In genomic region chr13:30898721-30899188, GRCh38 we compare ENCODE assay signal across 11 cellular contexts. TPM values are rescaled to one million over a fixed set of nuclear protein-coding genes. Genes with fewer than 3 reads are reported as not detected.
A peak's percentile ranks its signal among the peaks of the same experiment; 100 is the strongest.
DNase-seq lines count a peak whose midpoint lies in the region; ATAC-seq, FAIRE-seq and TF ChIP-seq lines count a peak whose summit lies in the region.
"Had no signal": no experiment of that assay in that cellular context is flagged by ENCODE, and none has a peak within 500 bp of the region (broad histone marks: within the 10 kb centered on the region; RNA-seq: fewer than 3 reads in every experiment).

No MANE protein-coding gene starts in this region.

- TF ChIP-seq CTCF in astrocyte (IDR thresholded peaks at IDR 0.05; ENCODE audit: insufficient read depth, low read depth, low read length), result no peak

- H3K4me3 ChIP-seq in astrocyte (ENCODE audit: insufficient read depth, low read depth, low read length) (no peak overlapping the region), subcutaneous abdominal adipose tissue (ENCODE audit: low read depth in 1 of 5, low read length in 5 of 5) (peak overlapping the region in 1 of 5 donors; percentile 4)

- peak overlapping the region; percentile 16 for H2AFZ ChIP-seq in astrocyte (ENCODE audit: low read depth, low read length)

- H3K9me3 Mint-ChIP-seq in activated CD4-positive, alpha-beta T cell treated with anti-CD3 and anti-CD28 coated beads, Interleukin-2, amount 10 ng/mL, durations not matched to agents 24 days and 14 days, result no peaks in the 10 kb centered on the region
- H3K9me3 Mint-ChIP-seq in astrocyte (ENCODE audit: unreplicated experiment), result no peaks in the 10 kb centered on the region
- H3K9me3 Mint-ChIP-seq: activated B cell treated with CpG ODN at 0.5 μM for 24 hours had no signal

- no peaks in the 10 kb centered on the region for H4K20me1 ChIP-seq in astrocyte (ENCODE audit: insufficient read depth, low read length)

- intact Hi-C loops in activated CD4-positive, alpha-beta T cell treated with anti-CD3 and anti-CD28 coated beads, Interleukin-2, amount 10 ng/mL, durations not matched to agents 24 days and 14 days (cut with micrococcal nuclease), result no loop called here

- no peaks in the 10 kb centered on the region for H3K27me3 ChIP-seq in astrocyte (ENCODE audit: insufficient read depth, low read length)
- H3K27me3 ChIP-seq in subcutaneous abdominal adipose tissue (ENCODE audit: control insufficient read depth in 5 of 5, insufficient read depth in 4 of 5, low read length in 5 of 5), result no peaks in the 10 kb centered on the region

- H3K4me1 Mint-ChIP-seq in activated CD4-positive, alpha-beta T cell treated with anti-CD3 and anti-CD28 coated beads, Interleukin-2, amount 10 ng/mL, durations not matched to agents 24 days and 14 days, result peaks cover 14% of the 10 kb centered on the region
- peaks cover 41% of the 10 kb centered on the region for H3K4me1 Mint-ChIP-seq in astrocyte (ENCODE audit: low read depth, unreplicated experiment)
- H3K4me1 Mint-ChIP-seq: activated B cell treated with CpG ODN at 0.5 μM for 24 hours had no signal

- FAIRE-seq in astrocyte (lab: Jason Lieb, UNC), result peak; percentile 82

- H3K79me2 ChIP-seq in astrocyte (ENCODE audit: insufficient read depth, low read length), result no peaks in the 10 kb centered on the region

- H3K27ac Mint-ChIP-seq in activated CD4-positive, alpha-beta T cell treated with anti-CD3 and anti-CD28 coated beads, Interleukin-2, amount 10 ng/mL, durations not matched to agents 24 days and 14 days, result peak overlapping the region; percentile 39
- H3K27ac Mint-ChIP-seq in astrocyte (ENCODE audit: unreplicated experiment), result peak overlapping the region; percentile 99
- H3K27ac Mint-ChIP-seq: activated B cell treated with CpG ODN at 0.5 μM for 24 hours had no signal

- H3K36me3 ChIP-seq in astrocyte (ENCODE audit: insufficient read depth, low read length) (no peaks in the 10 kb centered on the region), subcutaneous abdominal adipose tissue (ENCODE audit: control insufficient read depth in 5 of 5, insufficient read depth in 5 of 5, low read length in 5 of 5) (no peaks in the 10 kb centered on the region)

- H3K9me3 ChIP-seq in astrocyte (ENCODE audit: insufficient read depth, low read depth, low read length) (no peaks in the 10 kb centered on the region), subcutaneous abdominal adipose tissue (ENCODE audit: control insufficient read depth in 5 of 5, low read length in 5 of 5) (no peaks in the 10 kb centered on the region)

- no peak for ATAC-seq in HG02884 (IDR thresholded peaks at IDR 0.05; ENCODE audit: unreplicated experiment)
- ATAC-seq in GM18502 (IDR thresholded peaks at IDR 0.05; ENCODE audit: poor library complexity, unreplicated experiment), result no peak

- no peak overlapping the region for H3K4me3 Mint-ChIP-seq in activated CD4-positive, alpha-beta T cell treated with anti-CD3 and anti-CD28 coated beads, Interleukin-2, amount 10 ng/mL, durations not matched to agents 24 days and 14 days
- H3K4me3 Mint-ChIP-seq in astrocyte (ENCODE audit: unreplicated experiment), result peak overlapping the region; percentile 54
- H3K4me3 Mint-ChIP-seq: activated B cell treated with CpG ODN at 0.5 μM for 24 hours had no signal

- H3K4me1 ChIP-seq in astrocyte (ENCODE audit: insufficient read depth, low read length) (peaks cover 40% of the 10 kb centered on the region), subcutaneous abdominal adipose tissue (ENCODE audit: control insufficient read depth in 5 of 5, insufficient read depth in 5 of 5, low read length in 5 of 5) (peaks cover 7 to 37% (median 29%) of the 10 kb centered on the region in 5 donors)

- H3K27ac ChIP-seq in astrocyte (ENCODE audit: low read depth, low read length), result peak overlapping the region; percentile 95
- H3K27ac ChIP-seq in subcutaneous abdominal adipose tissue (ENCODE audit: low read depth, low read length), result peak overlapping the region; percentile 74

- no peak for DNase-seq in activated CD4-positive, alpha-beta T cell treated with anti-CD3 and anti-CD28 coated beads, Interleukin-2, amount 10 ng/mL, durations not matched to agents 24 days and 14 days
- DNase-seq in activated CD4-positive, alpha-beta T cell treated with anti-CD3 and anti-CD28 coated beads, Interleukin-2, amount 50 U/mL, for 1 hour, result no peak
- DNase-seq in astrocyte (ENCODE audit: low read depth) (peak; percentile 98), kidney glomerular epithelial cell (lab: John Stamatoyannopoulos, UW) (peak; percentile 83), DMS 273 (lab: John Stamatoyannopoulos, UW; ENCODE audit: unreplicated experiment) (no peak)
- DNase-seq: activated B cell treated with CpG ODN at 0.5 μM for 24 hours, AML-193, NCI-H1092 treated with DMSO at 0.1 percent for 48 hours had no signal

- peaks cover 23% of the 10 kb centered on the region for H3K27me3 Mint-ChIP-seq in activated CD4-positive, alpha-beta T cell treated with anti-CD3 and anti-CD28 coated beads, Interleukin-2, amount 10 ng/mL, durations not matched to agents 24 days and 14 days
- peaks cover 4% of the 10 kb centered on the region for H3K27me3 Mint-ChIP-seq in astrocyte (ENCODE audit: low read depth, unreplicated experiment)

- H3K36me3 Mint-ChIP-seq in activated CD4-positive, alpha-beta T cell treated with anti-CD3 and anti-CD28 coated beads, Interleukin-2, amount 10 ng/mL, durations not matched to agents 24 days and 14 days (ENCODE audit: low read depth), result no peaks in the 10 kb centered on the region
- H3K36me3 Mint-ChIP-seq in astrocyte (ENCODE audit: low read depth, unreplicated experiment), result no peaks in the 10 kb centered on the region

- peak overlapping the region; percentile 54 for H3K4me2 ChIP-seq in astrocyte (ENCODE audit: low read length)

- peak overlapping the region; percentile 77 for H3K9ac ChIP-seq in astrocyte (ENCODE audit: low read length)
- H3K9ac ChIP-seq in subcutaneous abdominal adipose tissue (ENCODE audit: low read length in 5 of 5), result no peak overlapping the region

RNA-seq across cellular contexts. Expression of gene MEDAG, which starts 7.3 kb away (rescaled TPM):
- not detected in 2 replicates for total RNA-seq in activated CD4-positive, alpha-beta T cell treated with anti-CD3 and anti-CD28 coated beads, Interleukin-2, amount 10 ng/mL, durations not matched to agents 24 days and 14 days
- total RNA-seq in astrocyte, result 1.2 and 1.5 TPM in 2 replicates
- total RNA-seq: activated B cell treated with CpG ODN at 0.5 μM for 24 hours had no signal

RNA-seq across cellular contexts. Expression of gene TEX26, which starts 33.7 kb away (rescaled TPM):
- total RNA-seq in activated CD4-positive, alpha-beta T cell treated with anti-CD3 and anti-CD28 coated beads, Interleukin-2, amount 10 ng/mL, durations not matched to agents 24 days and 14 days, result not detected in 2 replicates
- not detected in 2 replicates for total RNA-seq in astrocyte
- total RNA-seq: activated B cell treated with CpG ODN at 0.5 μM for 24 hours had no signal

Comparison
In these comparisons a context has a peak if more than half of its experiments do, and no peak if none do; other contexts are left out.
1. DNase-seq: peak in astrocyte (single experiment) and kidney glomerular epithelial cell (single experiment); none in activated CD4-positive, alpha-beta T cell treated with anti-CD3 and anti-CD28 coated beads, Interleukin-2, amount 10 ng/mL, durations not matched to agents 24 days and 14 days (single experiment), activated CD4-positive, alpha-beta T cell treated with anti-CD3 and anti-CD28 coated beads, Interleukin-2, amount 50 U/mL, for 1 hour (single experiment) and DMS 273 (single experiment).